In genomic region chr3:141739731-141740130, GRCh38 we compare ENCODE assay signal across 8 cellular contexts. TPM values are rescaled to one million over a fixed set of nuclear protein-coding genes. Genes with fewer than 3 reads are reported as not detected.
DNase-seq lines count a peak whose midpoint lies in the region; TF ChIP-seq lines count a peak whose summit lies in the region.

No MANE protein-coding gene starts in this region.

- peak overlapping the region; percentile 66 for H3K27ac ChIP-seq in RWPE1
- peak overlapping the region; percentile 94 to 96 (median 96) for H3K27ac ChIP-seq in esophagus muscularis mucosa (replicated peaks in 1 of 4)
- peak overlapping the region; percentile 95 to 98 (median 96) for H3K27ac ChIP-seq in sigmoid colon

- TF ChIP-seq EP300 in esophagus muscularis mucosa (IDR thresholded peaks at IDR 0.05) (no peak), sigmoid colon (IDR thresholded peaks at IDR 0.05) (no peak)

- CTCF ChIA-PET in RWPE1 (lab: Yijun Ruan, JAX), result interaction anchor here (0.6 to 3.3 kb wide), 3 partner anchors 136 to 173 kb away, joined by 3 to 37 read pairs (median 7); partner anchors contain the start of gene ATP1B3

- H3K27me3 ChIP-seq in esophagus muscularis mucosa (no peaks in the 10 kb centered on the region), sigmoid colon (no peaks in the 10 kb centered on the region)

- TF ChIP-seq POLR2A in esophagus muscularis mucosa (IDR thresholded peaks at IDR 0.05; ENCODE audit: low read depth) (no peak), sigmoid colon (IDR thresholded peaks at IDR 0.05) (no peak)

- intact Hi-C loops in esophagus muscularis mucosa (cut with DNase I) (loop anchor here (5.0 kb wide), 2 partner anchors 162 to 538 kb away; no protein-coding TSS in a partner anchor), sigmoid colon (cut with DNase I) (loop anchor here (2.0 to 10.0 kb wide), 5 partner anchors 58 to 415 kb away; partner anchors contain the start of gene RASA2)

- H3K9me3 ChIP-seq in esophagus muscularis mucosa (no peaks in the 10 kb centered on the region), sigmoid colon (no peaks in the 10 kb centered on the region)

- H3K36me3 ChIP-seq in esophagus muscularis mucosa, result peaks cover 2 to 7% (median 6%) of the 10 kb centered on the region in 4 donors
- H3K36me3 ChIP-seq in sigmoid colon, result peaks cover 0 to 13% (median 0%) of the 10 kb centered on the region in 4 donors

- TF ChIP-seq CTCF in RWPE1 (conservative IDR thresholded peaks at IDR 0.05; ENCODE audit: low read depth) (no peak), esophagus muscularis mucosa (IDR thresholded peaks at IDR 0.05) (no peak), sigmoid colon (IDR thresholded peaks at IDR 0.05) (no peak)

- no peak for DNase-seq in RWPE1 (ENCODE audit: low spot score)
- DNase-seq in esophagus muscularis mucosa (ENCODE audit: extremely low spot score), result no peak
- no peak for DNase-seq in sigmoid colon
- no peak for DNase-seq in hippocampal formation (lab: John Stamatoyannopoulos, UW)
- no peak for DNase-seq in DMS79 (lab: John Stamatoyannopoulos, UW)
- DNase-seq in NOMO-1 treated with DMSO at 0.1 percent for 48 hours (lab: John Stamatoyannopoulos, UW; ENCODE audit: unreplicated experiment), result no peak
- no peak for DNase-seq in NCI-H2107 treated with DMSO at 0.1 percent for 48 hours (lab: John Stamatoyannopoulos, UW; ENCODE audit: unreplicated experiment)

- WGBS in esophagus muscularis mucosa, result 77% methylated on average over 2 of the region's 2 CpGs
- 32 to 68% methylated on average over 2 of the region's 2 CpGs for WGBS in sigmoid colon, 2 donors

- POLR2A ChIA-PET in RWPE1 (lab: Yijun Ruan, JAX; ENCODE audit: low non-redundant PET), result interaction anchor here (1.5 kb wide), 1 partner anchor 136 kb away, joined by 7 read pairs; no protein-coding TSS in a partner anchor

- H3K4me3 ChIP-seq in GM08714 (ENCODE audit: low read length) (peak overlapping the region; percentile 95), esophagus muscularis mucosa (peak overlapping the region; percentile 77 to 89 (median 84)), sigmoid colon (peak overlapping the region in 2 of 4 donors; percentile 85 to 99)

- H3K4me1 ChIP-seq in esophagus muscularis mucosa, result peaks cover 32 to 48% (median 45%) of the 10 kb centered on the region in 4 donors
- H3K4me1 ChIP-seq in sigmoid colon, result peaks cover 0 to 53% (median 44%) of the 10 kb centered on the region in 4 donors

RNA-seq across cellular contexts. Expression of gene RNF7, which starts 1.6 kb away (rescaled TPM):
- total RNA-seq in esophagus muscularis mucosa, result 100 to 1,000 TPM in 1 of 4 donors, 10 to 100 TPM in 3; 47.2 to 107 (median 80.2) TPM
- 100 to 1,000 TPM in 3 of 4 donors, 10 to 100 TPM in 1; 87.2 to 195 (median 132) TPM for total RNA-seq in sigmoid colon
- polyA plus RNA-seq in sigmoid colon, result 100 to 1,000 TPM; 111 to 292 (median 272) TPM

RNA-seq across cellular contexts. Expression of gene GRK7, which starts 23.5 kb away (rescaled TPM):
- under 1 TPM in 1 of 4 donors, not detected in 3; 0.11 TPM for total RNA-seq in esophagus muscularis mucosa
- total RNA-seq in sigmoid colon, result not detected
- under 1 TPM in 2 of 3 donors, not detected in 1; under 0.01 to 0.06 TPM for polyA plus RNA-seq in sigmoid colon
